9 cellular contexts compared by ENCODE assay signal in genomic region chr6:161374971-161375873, GRCh38.
A peak's percentile ranks its signal among the peaks of the same experiment; 100 is the strongest.
DNase-seq lines count a peak whose midpoint lies in the region; ATAC-seq, FAIRE-seq and TF ChIP-seq lines count a peak whose summit lies in the region.
"Had no signal": no experiment of that assay in that cellular context is flagged by ENCODE, and none has a peak within 500 bp of the region (broad histone marks: within the 10 kb centered on the region; RNA-seq: fewer than 3 reads in every experiment).

No MANE protein-coding gene starts in this region.

- H3K4me3 ChIP-seq in astrocyte of the spinal cord (ENCODE audit: low read depth, low read length), result peak overlapping the region; percentile 12
- no peak overlapping the region for H3K4me3 ChIP-seq in CD8-positive, alpha-beta memory T cell (ENCODE audit: low read length)

- no peaks in the 10 kb centered on the region for H3K36me3 Mint-ChIP-seq in CD8-positive, alpha-beta memory T cell

- POLR2A ChIA-PET in CD8-positive, alpha-beta memory T cell (lab: Charles Lee), result no interaction called here

- H3K27ac ChIP-seq in CD8-positive, alpha-beta memory T cell (ENCODE audit: low read depth, low read length), result no peak overlapping the region

- in situ Hi-C loops in astrocyte of the spinal cord (cut with HindIII; ENCODE audit: low sequenced_read_pairs), result no loop called here

- DNase-seq in AG08396 (ENCODE audit: low spot score), result peak; percentile 76
- peak; percentile 68 for DNase-seq in NCI-H1092 (lab: John Stamatoyannopoulos, UW)
- peak; percentile 62 for DNase-seq in astrocyte of the spinal cord (ENCODE audit: low read depth, low spot score)
- DNase-seq in left colon, result peak; percentile 80 to 84
- DNase-seq in urothelium cell line (ENCODE audit: low spot score), result peak; percentile 27
- DNase-seq in stimulated activated CD4-positive, alpha-beta T cell treated with anti-CD3 and anti-CD28 coated beads, Interleukin-12 subunit alpha, Interleukin-12 subunit beta, amount 100 ng/mL, for 4 hours, result no peak
- no peak for DNase-seq in CD8-positive, alpha-beta memory T cell

- TF ChIP-seq CTCF in astrocyte of the spinal cord (IDR thresholded peaks at IDR 0.05; ENCODE audit: low read depth, low read length), result peak; percentile 44

- intact Hi-C loops in left colon (cut with DNase I, micrococcal nuclease), result loop anchor here (5.0 to 10.0 kb wide), 3 partner anchors 230 to 448 kb away; no protein-coding TSS in a partner anchor

- H3K36me3 ChIP-seq in CD8-positive, alpha-beta memory T cell (ENCODE audit: insufficient read depth, low read length), result no peaks in the 10 kb centered on the region

- no peaks in the 10 kb centered on the region for H3K27me3 ChIP-seq in CD8-positive, alpha-beta memory T cell (ENCODE audit: insufficient read depth, low read length, poor library complexity, severe bottlenecking)

- no peaks in the 10 kb centered on the region for H3K4me1 Mint-ChIP-seq in CD8-positive, alpha-beta memory T cell

- no peak overlapping the region for H3K4me3 Mint-ChIP-seq in CD8-positive, alpha-beta memory T cell

- no peaks in the 10 kb centered on the region for H3K4me1 ChIP-seq in CD8-positive, alpha-beta memory T cell (ENCODE audit: insufficient read depth, low read length)

- ATAC-seq in left colon (peak; percentile 94), HG03442 (IDR thresholded peaks at IDR 0.05; ENCODE audit: unreplicated experiment) (no peak)

- CTCF ChIA-PET in CD8-positive, alpha-beta memory T cell (lab: Charles Lee), result interaction anchor here (1.4 to 10.5 kb wide), 4 partner anchors 18 to 856 kb away, joined by 3 to 151 read pairs (median 5); no protein-coding TSS in a partner anchor

- no peak for FAIRE-seq in urothelium cell line (lab: Jason Lieb, UNC)
- FAIRE-seq: G401.6 had no signal

- peaks cover 4% of the 10 kb centered on the region in 2 donors for H3K27me3 Mint-ChIP-seq in CD8-positive, alpha-beta memory T cell

- H3K27ac Mint-ChIP-seq in CD8-positive, alpha-beta memory T cell, result no peak overlapping the region

- H3K9me3 ChIP-seq in CD8-positive, alpha-beta memory T cell (ENCODE audit: low read length), result no peaks in the 10 kb centered on the region

- no peaks in the 10 kb centered on the region for H3K9me3 Mint-ChIP-seq in CD8-positive, alpha-beta memory T cell

Comparison
In these comparisons a context has a peak if more than half of its experiments do, and no peak if none do; other contexts are left out.
1. DNase-seq: peak in AG08396 (single experiment), NCI-H1092 (single experiment), astrocyte of the spinal cord (single experiment), left colon (2 of 2) and urothelium cell line (single experiment); none in stimulated activated CD4-positive, alpha-beta T cell treated with anti-CD3 and anti-CD28 coated beads, Interleukin-12 subunit alpha, Interleukin-12 subunit beta, amount 100 ng/mL, for 4 hours (single experiment) and CD8-positive, alpha-beta memory T cell (0 of 5).